11 cellular contexts compared by ENCODE assay signal in genomic region chr2:109447251-109447661, GRCh38.
DNase-seq lines count a peak whose midpoint lies in the region; ATAC-seq, FAIRE-seq and TF ChIP-seq lines count a peak whose summit lies in the region.
"Had no signal": no experiment of that assay in that cellular context is flagged by ENCODE, and none has a peak within 500 bp of the region (broad histone marks: within the 10 kb centered on the region; RNA-seq: fewer than 3 reads in every experiment).

No MANE protein-coding gene starts in this region.

- no peaks in the 10 kb centered on the region for H3K79me2 ChIP-seq in endothelial cell of umbilical vein (ENCODE audit: control insufficient read depth, insufficient read depth, low read length)

- no peaks in the 10 kb centered on the region for H3K36me3 ChIP-seq in endothelial cell of umbilical vein (ENCODE audit: control insufficient read depth in 2 of 2, extremely low read depth in 1 of 2, insufficient read depth in 2 of 2, low read length in 2 of 2)

- BruUV-seq in endothelial cell of umbilical vein (replicated peaks; lab: Mats Ljungman, UMichigan) = no TSS peak

- no peak for TF ChIP-seq POLR2A in endothelial cell of umbilical vein (IDR thresholded peaks at IDR 0.05; ENCODE audit: low read depth, low read length)

- no peak overlapping the region for H3K9ac ChIP-seq in endothelial cell of umbilical vein (replicated peaks; ENCODE audit: extremely low read depth, insufficient read depth, low read length)

- POLR2A ChIA-PET in endothelial cell of umbilical vein (lab: Charles Lee) = no interaction called here
- POLR2A ChIA-PET in CD4-positive, alpha-beta T cell (lab: Charles Lee) = no interaction called here

- intact Hi-C loops in endothelial cell of umbilical vein (cut with micrococcal nuclease) = no loop called here
- intact Hi-C loops in CD4-positive, alpha-beta T cell (cut with DNase I, micrococcal nuclease) = no loop called here

- no peak overlapping the region for H3K27ac ChIP-seq in endothelial cell of umbilical vein (ENCODE audit: insufficient read depth, low read depth, low read length)
- no peak overlapping the region for H3K27ac ChIP-seq in CD4-positive, alpha-beta T cell (ENCODE audit: low read depth, low read length)
- H3K27ac ChIP-seq: C4-2B had no signal

- peaks cover 10% of the 10 kb centered on the region for H3K9me3 Mint-ChIP-seq in CD4-positive, alpha-beta T cell

- no peaks in the 10 kb centered on the region for H3K27me3 Mint-ChIP-seq in CD4-positive, alpha-beta T cell
- H3K27me3 Mint-ChIP-seq: activated B cell treated with CpG ODN at 0.5 μM for 24 hours had no signal

- ATAC-seq in CD4-positive, alpha-beta T cell (ENCODE audit: poor library complexity) = no peak

- no peaks in the 10 kb centered on the region for H3K9me3 ChIP-seq in endothelial cell of umbilical vein (replicated peaks; ENCODE audit: control insufficient read depth, insufficient read depth, low read length)
- peaks cover 19% of the 10 kb centered on the region for H3K9me3 ChIP-seq in CD4-positive, alpha-beta T cell (ENCODE audit: control insufficient read depth, low read length)

- FAIRE-seq in endothelial cell of umbilical vein (lab: Jason Lieb, UNC) = no peak

- H3K27me3 ChIP-seq in endothelial cell of umbilical vein (ENCODE audit: control insufficient read depth in 2 of 2, insufficient read depth in 2 of 2, low read length in 2 of 2) = no peaks in the 10 kb centered on the region
- H3K27me3 ChIP-seq in CD4-positive, alpha-beta T cell (ENCODE audit: control insufficient read depth, insufficient read depth, low read length) = no peaks in the 10 kb centered on the region

- H4K20me1 ChIP-seq in endothelial cell of umbilical vein (replicated peaks; ENCODE audit: control insufficient read depth, extremely low read depth, insufficient read depth, low read length) = no peaks in the 10 kb centered on the region

- no peaks in the 10 kb centered on the region for H3K9me1 ChIP-seq in endothelial cell of umbilical vein (replicated peaks; ENCODE audit: control insufficient read depth, extremely low read depth, insufficient read depth, low read length)

- dilution Hi-C loops in endothelial cell of umbilical vein (cut with MboI; ENCODE audit: extremely low pct_ligation_motif_present, low sequenced_read_pairs) = no loop called here

- TF ChIP-seq CTCF in AG09319 (IDR thresholded peaks at IDR 0.05; ENCODE audit: low read depth, low read length) (no peak), endothelial cell of umbilical vein (IDR thresholded peaks at IDR 0.05; ENCODE audit: extremely low read depth in 1 of 2, insufficient read depth in 1 of 2, low read depth in 1 of 2, low read length in 2 of 2) (no peak)
- no peak for TF ChIP-seq CTCF in CD4-positive, alpha-beta T cell (IDR thresholded peaks at IDR 0.05)

- peak; percentile 86 for DNase-seq in AG09319 (ENCODE audit: extremely low read depth, low read depth)
- DNase-seq in NCI-H2171 (lab: John Stamatoyannopoulos, UW) = peak; percentile 43
- DNase-seq in endothelial cell of umbilical vein (ENCODE audit: low read depth, low spot score) = peak; percentile 15
- peak; percentile 22 for DNase-seq in occipital lobe (lab: John Stamatoyannopoulos, UW)
- DNase-seq in CD4-positive, alpha-beta T cell = no peak
- DNase-seq in stimulated activated CD4-positive, alpha-beta T cell treated with anti-CD3 and anti-CD28 coated beads, Interleukin-4, amount 100 ng/mL, for 4 hours = no peak
- no peak for DNase-seq in GDM1 (lab: John Stamatoyannopoulos, UW)
- no peak for DNase-seq in cortex of kidney (lab: John Stamatoyannopoulos, UW)
- DNase-seq: activated B cell treated with CpG ODN at 0.5 μM for 24 hours, erythroblast had no signal

- no peak overlapping the region for H3K4me3 Mint-ChIP-seq in CD4-positive, alpha-beta T cell
- H3K4me3 Mint-ChIP-seq: activated B cell treated with CpG ODN at 0.5 μM for 24 hours had no signal

- no peaks in the 10 kb centered on the region for H3K4me1 ChIP-seq in endothelial cell of umbilical vein (ENCODE audit: control insufficient read depth, extremely low read depth, insufficient read depth, low read length)

- H3K36me3 Mint-ChIP-seq in CD4-positive, alpha-beta T cell (ENCODE audit: low read depth) = peaks cover 55% of the 10 kb centered on the region

- H3K4me1 Mint-ChIP-seq in CD4-positive, alpha-beta T cell (ENCODE audit: low read depth) = no peaks in the 10 kb centered on the region
- H3K4me1 Mint-ChIP-seq: activated B cell treated with CpG ODN at 0.5 μM for 24 hours had no signal

- no peak overlapping the region for H2AFZ ChIP-seq in endothelial cell of umbilical vein (ENCODE audit: low read depth, low read length)

- CTCF ChIA-PET in endothelial cell of umbilical vein (lab: Charles Lee) = interaction anchor here (0.6 to 1.0 kb wide), 3 partner anchors 11 to 63 kb away, joined by 3 read pairs; no protein-coding TSS in a partner anchor
- CTCF ChIA-PET in CD4-positive, alpha-beta T cell (lab: Charles Lee) = no interaction called here

- H3K27ac Mint-ChIP-seq in CD4-positive, alpha-beta T cell = no peak overlapping the region
- H3K27ac Mint-ChIP-seq: activated B cell treated with CpG ODN at 0.5 μM for 24 hours had no signal

- no peak overlapping the region for H3K4me2 ChIP-seq in endothelial cell of umbilical vein (ENCODE audit: insufficient read depth, low read length)

- H3K4me3 ChIP-seq in endothelial cell of umbilical vein (replicated peaks in 1 of 3; ENCODE audit: insufficient read depth in 1 of 3, low read depth in 1 of 3, low read length in 3 of 3) = no peak overlapping the region

TF ChIP-seq in endothelial cell of umbilical vein, 7 proteins besides CTCF, POLR2A, EP300 and RAD21:
- TF ChIP-seq GATA2 (IDR thresholded peaks at IDR 0.05; ENCODE audit: insufficient read depth, insufficient read length, low read depth, low read length) = no peak

Comparison
In these comparisons a context has a peak if more than half of its experiments do, and no peak if none do; other contexts are left out.
1. DNase-seq: peak in AG09319 (single experiment), NCI-H2171 (single experiment), endothelial cell of umbilical vein (single experiment) and occipital lobe (single experiment); none in CD4-positive, alpha-beta T cell (0 of 10), stimulated activated CD4-positive, alpha-beta T cell treated with anti-CD3 and anti-CD28 coated beads, Interleukin-4, amount 100 ng/mL, for 4 hours (0 of 2), GDM1 (single experiment) and cortex of kidney (single experiment).